8 cellular contexts compared by ENCODE assay signal in genomic region chr1:35641233-35641866, GRCh38. TPM values are rescaled to one million over a fixed set of nuclear protein-coding genes. Genes with fewer than 3 reads are reported as not detected.
DNase-seq lines count a peak whose midpoint lies in the region; FAIRE-seq and TF ChIP-seq lines count a peak whose summit lies in the region.

PSMB2 (minus strand) TSS chr1:35641526; CDS start chr1:35641432, 94 bp downstream.

- H3K27ac Mint-ChIP-seq in activated naive CD4-positive, alpha-beta T cell treated with anti-CD3 and anti-CD28 coated beads, Interleukin-2, amount 10 ng/mL, durations not matched to agents 7 days and 5 days = peak within 1 kb of the TSS; percentile 99

- H2AFZ ChIP-seq in neuron (ENCODE audit: low read depth, low read length) = peak within 1 kb of the TSS; percentile 77

- H3K27me3 ChIP-seq in neuron (ENCODE audit: insufficient read depth, low read length) = peaks cover 14% of the 10 kb centered on the region

- CTCF ChIA-PET in activated naive CD4-positive, alpha-beta T cell treated with anti-CD3 and anti-CD28 coated beads, Interleukin-2, amount 10 ng/mL, durations not matched to agents 7 days and 5 days (lab: Charles Lee) = interaction anchor here (1.0 kb wide), 1 partner anchor 76 kb away, joined by 3 read pairs; no protein-coding TSS in a partner anchor

- H3K9ac ChIP-seq in SK-N-MC (ENCODE audit: insufficient read length) = peak within 1 kb of the TSS; percentile 97

- peaks cover 45% of the 10 kb centered on the region for H3K27me3 Mint-ChIP-seq in activated naive CD4-positive, alpha-beta T cell treated with anti-CD3 and anti-CD28 coated beads, Interleukin-2, amount 10 ng/mL, durations not matched to agents 7 days and 5 days

- DNase-seq in GM03348 (ENCODE audit: low spot score) (peak; percentile 94), HFF-Myc (ENCODE audit: extremely low read depth, low read depth) (peak; percentile 86), NCI-H1048 (lab: John Stamatoyannopoulos, UW) (peak; percentile 77), SK-N-MC (ENCODE audit: low read depth, low spot score) (peak; percentile 68), frontal cortex (ENCODE audit: low spot score in 2 of 2) (peak; percentile 66 to 85), stromal cell of bone marrow (ENCODE audit: low read depth) (peak; percentile 89)
- peak; percentile 98 for DNase-seq in activated naive CD4-positive, alpha-beta T cell treated with anti-CD3 and anti-CD28 coated beads, Interleukin-2, amount 10 ng/mL, durations not matched to agents 7 days and 5 days

- H3K9me3 Mint-ChIP-seq in activated naive CD4-positive, alpha-beta T cell treated with anti-CD3 and anti-CD28 coated beads, Interleukin-2, amount 10 ng/mL, durations not matched to agents 7 days and 5 days = no peaks in the 10 kb centered on the region

- peak within 1 kb of the TSS; percentile 74 for H3K4me3 ChIP-seq in HFF-Myc (replicated peaks; ENCODE audit: low read depth, low read length)
- H3K4me3 ChIP-seq in SK-N-MC = peak within 1 kb of the TSS; percentile 98
- peak within 1 kb of the TSS; percentile 100 for H3K4me3 ChIP-seq in neuron (ENCODE audit: low read length)

- H3K4me3 Mint-ChIP-seq in activated naive CD4-positive, alpha-beta T cell treated with anti-CD3 and anti-CD28 coated beads, Interleukin-2, amount 10 ng/mL, durations not matched to agents 7 days and 5 days = peak within 1 kb of the TSS; percentile 100

- peak within 1 kb of the TSS; percentile 93 for H3K27ac ChIP-seq in SK-N-MC

- peaks cover 23% of the 10 kb centered on the region for H3K4me1 ChIP-seq in neuron (ENCODE audit: insufficient read depth, low read length)

- H3K4me1 Mint-ChIP-seq in activated naive CD4-positive, alpha-beta T cell treated with anti-CD3 and anti-CD28 coated beads, Interleukin-2, amount 10 ng/mL, durations not matched to agents 7 days and 5 days = peaks cover 43% of the 10 kb centered on the region

- peaks cover 14% of the 10 kb centered on the region for H3K36me3 Mint-ChIP-seq in activated naive CD4-positive, alpha-beta T cell treated with anti-CD3 and anti-CD28 coated beads, Interleukin-2, amount 10 ng/mL, durations not matched to agents 7 days and 5 days

- FAIRE-seq in frontal cortex (lab: Jason Lieb, UNC) = no peak

- H3K9me3 ChIP-seq in SK-N-MC (ENCODE audit: low read depth, low read length) (no peaks in the 10 kb centered on the region), neuron (ENCODE audit: low read length) (no peaks in the 10 kb centered on the region)

- H3K36me3 ChIP-seq in SK-N-MC (ENCODE audit: insufficient read depth, low read length) = peaks cover 5% of the 10 kb centered on the region
- peaks cover 17% of the 10 kb centered on the region for H3K36me3 ChIP-seq in neuron (ENCODE audit: insufficient read depth, low read length)

- no peak for TF ChIP-seq CTCF in HFF-Myc (IDR thresholded peaks at IDR 0.05; ENCODE audit: low read depth, low read length, missing control alignments)

RNA-seq across cellular contexts. Expression of gene PSMB2, which starts in this region (rescaled TPM):
- 19.2 TPM for total RNA-seq in frontal cortex

Comparison
In these comparisons a context has a peak if more than half of its experiments do, and no peak if none do; other contexts are left out.
1. Peak in every context shown above with its lines: DNase-seq, H3K4me3 ChIP-seq and H3K27ac ChIP-seq.